Comparison of ENCODE assay signal across 23 cellular contexts in genomic region chr3:127772273-127772672, GRCh38. TPM values are rescaled to one million over a fixed set of nuclear protein-coding genes. Genes with fewer than 3 reads are reported as not detected.
A peak's percentile ranks its signal among the peaks of the same experiment; 100 is the strongest.
DNase-seq lines count a peak whose midpoint lies in the region; ATAC-seq and TF ChIP-seq lines count a peak whose summit lies in the region.
"Had no signal": no experiment of that assay in that cellular context is flagged by ENCODE, and none has a peak within 500 bp of the region (broad histone marks: within the 10 kb centered on the region; RNA-seq: fewer than 3 reads in every experiment).

No MANE protein-coding gene starts in this region.

- H3K4me3 ChIP-seq in BLaER1 (no peak overlapping the region), Karpas-422 (ENCODE audit: low read length) (no peak overlapping the region), lower lobe of right lung (no peak overlapping the region), spleen (no peak overlapping the region)
- H3K4me3 ChIP-seq: GM23338, HAP-1 had no signal

- TF ChIP-seq POLR2A in spleen (IDR thresholded peaks at IDR 0.05) = no peak

- DNase-seq in Karpas-422 (peak; percentile 46), lower lobe of right lung (no peak), spleen (peak; percentile 37), NAMALWA (ENCODE audit: low spot score) (no peak), NCI-H2107 treated with DMSO at 0.1 percent for 48 hours (lab: John Stamatoyannopoulos, UW; ENCODE audit: unreplicated experiment) (no peak), NCI-H748 treated with DMSO at 0.1 percent for 48 hours (lab: John Stamatoyannopoulos, UW) (no peak)
- DNase-seq: CD4-positive, alpha-beta T cell; COR-L47; DMS79 treated with DMSO at 0.1 percent for 48 hours; MM.1S; NCI-H1092; NCI-H1436; NCI-H187 treated with DMSO at 0.1 percent for 48 hours; NCI-H2107; NCI-H69; NK-92 treated with Interleukin-12 subunit alpha and Interleukin-12 subunit beta, amount 100 ng/mL, for 24 hours; SIG-M5; SK-N-SH had no signal

- H3K79me2 ChIP-seq in Karpas-422 (ENCODE audit: low read length) = peaks cover 61% of the 10 kb centered on the region

- H4K20me1 ChIP-seq in BLaER1 = no peaks in the 10 kb centered on the region
- H4K20me1 ChIP-seq in Karpas-422 (ENCODE audit: insufficient read depth, low read depth, low read length) = no peaks in the 10 kb centered on the region

- H3K27ac ChIP-seq in BLaER1 = 0 out of 2 replicates have a peak overlapping the region, but pooled peaks have one; percentile 14
- H3K27ac ChIP-seq in Karpas-422 (ENCODE audit: low read length) = no peak overlapping the region
- H3K27ac ChIP-seq in lower lobe of right lung = peak overlapping the region; percentile 25
- peak overlapping the region in 2 of 8 donors; percentile 11 to 57 for H3K27ac ChIP-seq in spleen

- no peak overlapping the region for H3K9ac ChIP-seq in BLaER1
- H3K9ac ChIP-seq in Karpas-422 (ENCODE audit: low read length) = no peak overlapping the region
- H3K9ac ChIP-seq: SK-N-SH had no signal

- H3K36me3 ChIP-seq in BLaER1 = no peaks in the 10 kb centered on the region
- H3K36me3 ChIP-seq in Karpas-422 (ENCODE audit: insufficient read depth, low read length) = peaks cover 5% of the 10 kb centered on the region
- H3K36me3 ChIP-seq in lower lobe of right lung = no peaks in the 10 kb centered on the region
- no peaks in the 10 kb centered on the region for H3K36me3 ChIP-seq in spleen
- H3K36me3 ChIP-seq: HAP-1 had no signal

- H3K4me1 ChIP-seq in BLaER1 = peaks cover 52% of the 10 kb centered on the region
- peaks cover 75% of the 10 kb centered on the region for H3K4me1 ChIP-seq in Karpas-422 (ENCODE audit: low read length)
- H3K4me1 ChIP-seq in lower lobe of right lung = peaks cover 58% of the 10 kb centered on the region
- peaks cover 14 to 86% (median 48%) of the 10 kb centered on the region in 6 donors for H3K4me1 ChIP-seq in spleen
- H3K4me1 ChIP-seq: HAP-1 had no signal

- no peaks in the 10 kb centered on the region for H3K9me2 ChIP-seq in Karpas-422 (replicated peaks; ENCODE audit: insufficient read depth, low read length)
- H3K9me2 ChIP-seq: SK-N-SH had no signal

- intact Hi-C loops in lower lobe of right lung (cut with DNase I) (no loop called here), spleen (cut with DNase I; ENCODE audit: low total_unique reads) (no loop called here)

- TF ChIP-seq CTCF in lower lobe of right lung (IDR thresholded peaks at IDR 0.05) = no peak
- TF ChIP-seq CTCF in spleen (IDR thresholded peaks at IDR 0.05 in 8 of 11, conservative IDR thresholded peaks at IDR 0.05 in 3 of 11) = no peak

- no peak overlapping the region for H2AFZ ChIP-seq in Karpas-422 (ENCODE audit: low read length)
- H2AFZ ChIP-seq: GM23338 had no signal

- H3K27me3 ChIP-seq in BLaER1 (no peaks in the 10 kb centered on the region), Karpas-422 (ENCODE audit: low read length) (no peaks in the 10 kb centered on the region), lower lobe of right lung (ENCODE audit: low read depth) (no peaks in the 10 kb centered on the region), spleen (replicated peaks in 1 of 7) (no peaks in the 10 kb centered on the region)

- ATAC-seq in lower lobe of right lung = no peak
- ATAC-seq in GM19351 (IDR thresholded peaks at IDR 0.05; ENCODE audit: unreplicated experiment) = no peak
- ATAC-seq: GM23338, Panc1 had no signal

- H3K4me2 ChIP-seq in BLaER1 (peak overlapping the region; percentile 81), Karpas-422 (ENCODE audit: low read depth, low read length, poor library complexity, severe bottlenecking) (no peak overlapping the region)
- H3K4me2 ChIP-seq: GM23338, SK-N-SH had no signal

- 66 to 89% (median 83%) methylated on average over 3 to 5 of the region's 5 CpGs for WGBS in spleen, 5 donors

- H3K9me3 ChIP-seq in BLaER1 (peaks cover 27% of the 10 kb centered on the region), Karpas-422 (ENCODE audit: low read length) (peaks cover under 1% of the 10 kb centered on the region; the same call in 1 of the 2 replicates), lower lobe of right lung (peaks cover 12% of the 10 kb centered on the region), spleen (peaks cover 0 to 20% (median 15%) of the 10 kb centered on the region in 8 donors)
- H3K9me3 ChIP-seq: HAP-1, SK-N-SH had no signal

RNA-seq across cellular contexts. Expression of gene MGLL, which starts 50.0 kb away (rescaled TPM):
- 58.0 and 63.3 TPM in 2 replicates for total RNA-seq in Karpas-422 (2014; rRNA removed; shearing (Covaris generic); ENCODE audit: low replicate concordance)
- total RNA-seq in lower lobe of right lung (132 TPM), spleen (100 to 1,000 TPM in 3 of 7 donors, 10 to 100 TPM in 4; 47.6 to 134 (median 85.9) TPM)
- 10 to 100 TPM; 11.0 to 47.2 (median 15.8) TPM for polyA plus RNA-seq in spleen

Comparison
In these comparisons a context has a peak if more than half of its experiments do, and no peak if none do; other contexts are left out.
1. DNase-seq: peak in Karpas-422 (single experiment) and spleen (single experiment); none in lower lobe of right lung (single experiment), NAMALWA (single experiment), NCI-H2107 treated with DMSO at 0.1 percent for 48 hours (single experiment) and NCI-H748 treated with DMSO at 0.1 percent for 48 hours (single experiment).